ENCODE assay signal across 8 cellular contexts in the genomic region with DNA sequence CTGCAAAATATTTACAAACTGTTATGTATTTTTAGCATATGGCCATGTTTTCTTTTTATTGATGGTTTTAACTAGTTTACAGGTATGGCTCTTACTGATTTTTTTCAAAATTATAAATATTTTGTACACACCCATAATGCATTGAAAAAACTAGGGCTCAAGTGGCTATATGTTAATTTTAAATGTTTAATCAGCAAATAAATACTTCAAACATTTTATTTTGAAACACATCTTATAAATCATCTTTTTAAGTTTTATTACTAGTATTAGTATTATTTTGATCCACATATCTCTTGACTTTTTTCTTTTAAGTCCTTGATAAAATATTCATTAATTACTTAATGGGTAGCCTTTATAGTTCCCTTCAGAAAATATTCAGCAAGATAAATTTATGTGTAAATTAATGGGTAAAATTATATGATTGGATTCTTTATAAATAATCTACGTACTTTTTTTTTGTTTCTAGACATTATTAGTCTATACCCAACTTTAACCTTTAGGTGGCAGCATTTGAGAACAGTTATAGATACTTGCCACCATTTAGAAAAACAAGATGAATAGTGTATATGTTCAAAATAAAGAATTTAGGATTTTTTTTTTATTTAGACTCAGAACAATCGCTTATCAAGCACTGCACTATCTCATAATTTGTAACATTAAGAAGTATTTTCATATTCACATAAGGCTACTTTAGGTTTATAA.
A peak's percentile ranks its signal among the peaks of the same experiment; 100 is the strongest.
DNase-seq lines count a peak whose midpoint lies in the region; ATAC-seq lines count a peak whose summit lies in the region.

No MANE protein-coding gene starts in this region.

- peak; percentile 70 for ATAC-seq in HG02678 (IDR thresholded peaks at IDR 0.05; ENCODE audit: unreplicated experiment)
- no peak for ATAC-seq in HG02970 (IDR thresholded peaks at IDR 0.05; ENCODE audit: low FRiP score, unreplicated experiment)

- peak; percentile 56 for DNase-seq in ELR (ENCODE audit: low read depth)
- DNase-seq in NCI-H82 (lab: John Stamatoyannopoulos, UW): peak; percentile 56
- DNase-seq in fibroblast of the conjunctiva (ENCODE audit: low read depth): peak; percentile 1
- DNase-seq in NCI-H187 treated with DMSO at 0.1 percent for 48 hours (lab: John Stamatoyannopoulos, UW): no peak
- DNase-seq in stimulated activated CD4-positive, alpha-beta T cell treated with anti-CD3 and anti-CD28 coated beads, Interleukin-2, amount 100 ng/mL, for 24 hours: no peak
- no peak for DNase-seq in activated CD4-positive, alpha-beta T cell treated with anti-CD3 and anti-CD28 coated beads, Interleukin-2, amount 50 U/mL, for 48 hours

Comparison
In these comparisons a context has a peak if more than half of its experiments do, and no peak if none do; other contexts are left out.
1. DNase-seq: peak in ELR (single experiment), NCI-H82 (single experiment) and fibroblast of the conjunctiva (single experiment); none in NCI-H187 treated with DMSO at 0.1 percent for 48 hours (single experiment), stimulated activated CD4-positive, alpha-beta T cell treated with anti-CD3 and anti-CD28 coated beads, Interleukin-2, amount 100 ng/mL, for 24 hours (0 of 2) and activated CD4-positive, alpha-beta T cell treated with anti-CD3 and anti-CD28 coated beads, Interleukin-2, amount 50 U/mL, for 48 hours (0 of 2).